1 cellular context compared by ENCODE assay signal in genomic region chr1:232973652-232974611, GRCh38.
TF ChIP-seq lines count a peak whose summit lies in the region.

No MANE protein-coding gene starts in this region.

TF ChIP-seq in HEK293, 187 proteins besides CTCF, POLR2A, EP300 and RAD21 (continued from another document):
- TF ChIP-seq PATZ1 (tag by site-specific recombination; IDR thresholded peaks at IDR 0.05) (no peak), ZNF791 (tag by site-specific recombination; IDR thresholded peaks at IDR 0.05) (no peak), ZNF549 (tag by site-specific recombination; IDR thresholded peaks at IDR 0.05) (peak; percentile 76; the same call in 1 of the 2 replicates), HIC1 (tag by site-specific recombination; IDR thresholded peaks at IDR 0.05) (no peak), ZNF654 (tag by site-specific recombination; IDR thresholded peaks at IDR 0.05; ENCODE audit: low read depth) (no peak), ZNF610 (tag by site-specific recombination; IDR thresholded peaks at IDR 0.05; ENCODE audit: borderline replicate concordance) (peak; percentile 57; the same call in 1 of the 2 replicates), ZNF585B (tag by site-specific recombination; IDR thresholded peaks at IDR 0.05) (no peak), MZF1 (tag by site-specific recombination; IDR thresholded peaks at IDR 0.05; ENCODE audit: borderline replicate concordance) (no peak), SCRT1 (tag by site-specific recombination; IDR thresholded peaks at IDR 0.05; ENCODE audit: borderline replicate concordance) (no peak), TRIM28 (IDR thresholded peaks at IDR 0.05; ENCODE audit: borderline replicate concordance, low read length) (peak; percentile 99), ZFP37 (tag by site-specific recombination; IDR thresholded peaks at IDR 0.05) (no peak), ZNF23 (tag by site-specific recombination; IDR thresholded peaks at IDR 0.05; ENCODE audit: borderline replicate concordance) (no peak), ZNF10 (tag by site-specific recombination; IDR thresholded peaks at IDR 0.05) (no peak), ZNF76 (tag by site-specific recombination; IDR thresholded peaks at IDR 0.05; ENCODE audit: borderline replicate concordance, low read depth) (no peak), ZNF202 (tag by site-specific recombination; IDR thresholded peaks at IDR 0.05; ENCODE audit: borderline replicate concordance) (no peak), ZNF404 (tag by site-specific recombination; IDR thresholded peaks at IDR 0.05) (no peak), ZNF24 (tag by site-specific recombination; IDR thresholded peaks at IDR 0.05) (no peak), ZNF174 (tag by site-specific recombination; IDR thresholded peaks at IDR 0.05) (no peak), ZNF391 (tag by site-specific recombination; IDR thresholded peaks at IDR 0.05; ENCODE audit: borderline replicate concordance, low read depth) (no peak), ZNF449 (tag by site-specific recombination; IDR thresholded peaks at IDR 0.05) (no peak)
- TF ChIP-seq, protein P1, sequence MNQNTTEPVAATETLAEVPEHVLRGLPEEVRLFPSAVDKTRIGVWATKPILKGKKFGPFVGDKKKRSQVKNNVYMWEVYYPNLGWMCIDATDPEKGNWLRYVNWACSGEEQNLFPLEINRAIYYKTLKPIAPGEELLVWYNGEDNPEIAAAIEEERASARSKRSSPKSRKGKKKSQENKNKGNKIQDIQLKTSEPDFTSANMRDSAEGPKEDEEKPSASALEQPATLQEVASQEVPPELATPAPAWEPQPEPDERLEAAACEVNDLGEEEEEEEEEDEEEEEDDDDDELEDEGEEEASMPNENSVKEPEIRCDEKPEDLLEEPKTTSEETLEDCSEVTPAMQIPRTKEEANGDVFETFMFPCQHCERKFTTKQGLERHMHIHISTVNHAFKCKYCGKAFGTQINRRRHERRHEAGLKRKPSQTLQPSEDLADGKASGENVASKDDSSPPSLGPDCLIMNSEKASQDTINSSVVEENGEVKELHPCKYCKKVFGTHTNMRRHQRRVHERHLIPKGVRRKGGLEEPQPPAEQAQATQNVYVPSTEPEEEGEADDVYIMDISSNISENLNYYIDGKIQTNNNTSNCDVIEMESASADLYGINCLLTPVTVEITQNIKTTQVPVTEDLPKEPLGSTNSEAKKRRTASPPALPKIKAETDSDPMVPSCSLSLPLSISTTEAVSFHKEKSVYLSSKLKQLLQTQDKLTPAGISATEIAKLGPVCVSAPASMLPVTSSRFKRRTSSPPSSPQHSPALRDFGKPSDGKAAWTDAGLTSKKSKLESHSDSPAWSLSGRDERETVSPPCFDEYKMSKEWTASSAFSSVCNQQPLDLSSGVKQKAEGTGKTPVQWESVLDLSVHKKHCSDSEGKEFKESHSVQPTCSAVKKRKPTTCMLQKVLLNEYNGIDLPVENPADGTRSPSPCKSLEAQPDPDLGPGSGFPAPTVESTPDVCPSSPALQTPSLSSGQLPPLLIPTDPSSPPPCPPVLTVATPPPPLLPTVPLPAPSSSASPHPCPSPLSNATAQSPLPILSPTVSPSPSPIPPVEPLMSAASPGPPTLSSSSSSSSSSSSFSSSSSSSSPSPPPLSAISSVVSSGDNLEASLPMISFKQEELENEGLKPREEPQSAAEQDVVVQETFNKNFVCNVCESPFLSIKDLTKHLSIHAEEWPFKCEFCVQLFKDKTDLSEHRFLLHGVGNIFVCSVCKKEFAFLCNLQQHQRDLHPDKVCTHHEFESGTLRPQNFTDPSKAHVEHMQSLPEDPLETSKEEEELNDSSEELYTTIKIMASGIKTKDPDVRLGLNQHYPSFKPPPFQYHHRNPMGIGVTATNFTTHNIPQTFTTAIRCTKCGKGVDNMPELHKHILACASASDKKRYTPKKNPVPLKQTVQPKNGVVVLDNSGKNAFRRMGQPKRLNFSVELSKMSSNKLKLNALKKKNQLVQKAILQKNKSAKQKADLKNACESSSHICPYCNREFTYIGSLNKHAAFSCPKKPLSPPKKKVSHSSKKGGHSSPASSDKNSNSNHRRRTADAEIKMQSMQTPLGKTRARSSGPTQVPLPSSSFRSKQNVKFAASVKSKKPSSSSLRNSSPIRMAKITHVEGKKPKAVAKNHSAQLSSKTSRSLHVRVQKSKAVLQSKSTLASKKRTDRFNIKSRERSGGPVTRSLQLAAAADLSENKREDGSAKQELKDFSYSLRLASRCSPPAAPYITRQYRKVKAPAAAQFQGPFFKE (tag by site-specific recombination; IDR thresholded peaks at IDR 0.05; ENCODE audit: borderline replicate concordance): no peak
- TF ChIP-seq, protein P2, sequence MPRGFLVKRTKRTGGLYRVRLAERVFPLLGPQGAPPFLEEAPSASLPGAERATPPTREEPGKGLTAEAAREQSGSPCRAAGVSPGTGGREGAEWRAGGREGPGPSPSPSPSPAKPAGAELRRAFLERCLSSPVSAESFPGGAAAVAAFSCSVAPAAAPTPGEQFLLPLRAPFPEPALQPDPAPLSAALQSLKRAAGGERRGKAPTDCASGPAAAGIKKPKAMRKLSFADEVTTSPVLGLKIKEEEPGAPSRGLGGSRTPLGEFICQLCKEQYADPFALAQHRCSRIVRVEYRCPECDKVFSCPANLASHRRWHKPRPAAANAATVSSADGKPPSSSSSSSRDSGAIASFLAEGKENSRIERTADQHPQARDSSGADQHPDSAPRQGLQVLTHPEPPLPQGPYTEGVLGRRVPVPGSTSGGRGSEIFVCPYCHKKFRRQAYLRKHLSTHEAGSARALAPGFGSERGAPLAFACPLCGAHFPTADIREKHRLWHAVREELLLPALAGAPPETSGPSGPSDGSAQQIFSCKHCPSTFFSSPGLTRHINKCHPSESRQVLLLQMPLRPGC (tag by site-specific recombination; IDR thresholded peaks at IDR 0.05): no peak
- TF ChIP-seq, protein P3, sequence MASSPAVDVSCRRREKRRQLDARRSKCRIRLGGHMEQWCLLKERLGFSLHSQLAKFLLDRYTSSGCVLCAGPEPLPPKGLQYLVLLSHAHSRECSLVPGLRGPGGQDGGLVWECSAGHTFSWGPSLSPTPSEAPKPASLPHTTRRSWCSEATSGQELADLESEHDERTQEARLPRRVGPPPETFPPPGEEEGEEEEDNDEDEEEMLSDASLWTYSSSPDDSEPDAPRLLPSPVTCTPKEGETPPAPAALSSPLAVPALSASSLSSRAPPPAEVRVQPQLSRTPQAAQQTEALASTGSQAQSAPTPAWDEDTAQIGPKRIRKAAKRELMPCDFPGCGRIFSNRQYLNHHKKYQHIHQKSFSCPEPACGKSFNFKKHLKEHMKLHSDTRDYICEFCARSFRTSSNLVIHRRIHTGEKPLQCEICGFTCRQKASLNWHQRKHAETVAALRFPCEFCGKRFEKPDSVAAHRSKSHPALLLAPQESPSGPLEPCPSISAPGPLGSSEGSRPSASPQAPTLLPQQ (tag by site-specific recombination; IDR thresholded peaks at IDR 0.05): no peak
- TF ChIP-seq, protein P4, sequence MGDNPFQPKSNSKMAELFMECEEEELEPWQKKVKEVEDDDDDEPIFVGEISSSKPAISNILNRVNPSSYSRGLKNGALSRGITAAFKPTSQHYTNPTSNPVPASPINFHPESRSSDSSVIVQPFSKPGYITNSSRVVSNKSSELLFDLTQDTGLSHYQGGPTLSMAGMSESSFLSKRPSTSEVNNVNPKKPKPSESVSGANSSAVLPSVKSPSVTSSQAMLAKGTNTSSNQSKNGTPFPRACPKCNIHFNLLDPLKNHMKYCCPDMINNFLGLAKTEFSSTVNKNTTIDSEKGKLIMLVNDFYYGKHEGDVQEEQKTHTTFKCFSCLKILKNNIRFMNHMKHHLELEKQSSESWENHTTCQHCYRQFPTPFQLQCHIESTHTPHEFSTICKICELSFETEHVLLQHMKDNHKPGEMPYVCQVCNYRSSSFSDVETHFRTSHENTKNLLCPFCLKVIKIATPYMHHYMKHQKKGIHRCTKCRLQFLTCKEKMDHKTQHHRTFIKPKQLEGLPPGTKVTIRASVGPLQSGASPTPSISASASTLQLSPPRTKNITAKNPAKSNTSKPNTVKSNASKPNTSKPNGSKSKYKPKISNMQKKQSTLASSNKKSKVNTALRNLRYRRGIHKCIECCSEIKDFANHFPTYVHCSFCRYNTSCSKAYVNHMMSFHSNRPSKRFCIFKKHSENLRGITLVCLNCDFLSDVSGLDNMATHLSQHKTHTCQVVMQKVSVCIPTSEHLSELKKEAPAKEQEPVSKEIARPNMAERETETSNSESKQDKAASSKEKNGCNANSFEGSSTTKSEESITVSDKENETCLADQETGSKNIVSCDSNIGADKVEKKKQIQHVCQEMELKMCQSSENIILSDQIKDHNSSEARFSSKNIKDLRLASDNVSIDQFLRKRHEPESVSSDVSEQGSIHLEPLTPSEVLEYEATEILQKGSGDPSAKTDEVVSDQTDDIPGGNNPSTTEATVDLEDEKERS (tag by site-specific recombination; IDR thresholded peaks at IDR 0.05): 0 out of 2 replicates have a peak, but pooled peaks have one; percentile 49
- TF ChIP-seq, protein P5, sequence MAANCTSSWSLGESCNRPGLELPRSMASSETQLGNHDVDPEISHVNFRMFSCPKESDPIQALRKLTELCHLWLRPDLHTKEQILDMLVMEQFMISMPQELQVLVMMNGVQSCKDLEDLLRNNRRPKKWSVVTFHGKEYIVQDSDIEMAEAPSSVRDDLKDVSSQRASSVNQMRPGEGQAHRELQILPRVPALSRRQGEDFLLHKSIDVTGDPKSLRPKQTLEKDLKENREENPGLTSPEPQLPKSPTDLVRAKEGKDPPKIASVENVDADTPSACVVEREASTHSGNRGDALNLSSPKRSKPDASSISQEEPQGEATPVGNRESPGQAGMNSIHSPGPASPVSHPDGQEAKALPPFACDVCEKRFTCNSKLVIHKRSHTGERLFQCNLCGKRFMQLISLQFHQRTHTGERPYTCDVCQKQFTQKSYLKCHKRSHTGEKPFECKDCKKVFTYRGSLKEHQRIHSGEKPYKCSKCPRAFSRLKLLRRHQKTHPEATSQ (tag by site-specific recombination; IDR thresholded peaks at IDR 0.05): no peak
